Comparison of ENCODE assay signal across 7 cellular contexts in the genomic region with DNA sequence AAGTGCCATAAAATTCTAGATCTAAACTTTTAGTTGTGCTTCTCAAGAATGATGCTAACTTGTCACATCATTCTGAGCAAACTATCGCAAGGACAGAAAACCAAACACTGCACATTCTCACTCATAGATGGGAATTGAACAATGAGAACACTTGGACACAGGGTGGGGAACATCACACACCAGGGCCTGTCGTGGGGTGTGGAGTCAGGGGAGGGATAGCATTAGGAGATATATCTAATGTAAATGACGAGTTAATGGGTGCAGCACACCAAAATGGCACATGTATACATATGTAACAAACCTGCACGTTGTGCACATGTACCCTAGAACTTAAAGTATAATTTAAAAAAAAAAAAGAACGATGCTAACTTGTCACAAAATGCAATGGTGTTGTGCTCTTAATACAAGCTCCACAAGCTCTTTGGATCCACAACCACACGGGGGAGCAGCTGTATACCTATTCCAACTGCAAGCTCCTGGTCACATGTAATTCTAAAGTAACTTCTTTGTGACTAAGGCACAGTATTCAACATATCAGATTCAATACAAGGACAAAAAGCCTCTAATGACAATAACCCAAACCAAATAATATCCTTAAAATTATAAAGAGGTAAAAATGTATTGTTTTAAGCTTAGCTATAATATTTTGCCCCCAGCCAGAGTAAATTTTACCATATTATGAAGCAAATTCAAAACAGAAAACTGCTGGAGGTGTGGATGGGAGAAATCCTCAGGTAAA. TPM values are rescaled to one million over a fixed set of nuclear protein-coding genes. Genes with fewer than 3 reads are reported as not detected.
DNase-seq lines count a peak whose midpoint lies in the region; ATAC-seq and TF ChIP-seq lines count a peak whose summit lies in the region.
"Not testable (repeated sequence)": the region's sequence is repeated elsewhere in the genome, so short reads cannot be mapped to it uniquely, and the experiment has no call there.

No MANE protein-coding gene starts in this region.

- 62% methylated on average over 6 of the region's 6 CpGs for WGBS in SK-N-SH (ENCODE audit: low lambda C conversion rate)
- 55 to 57% methylated on average over 6 of the region's 6 CpGs for WGBS in heart right ventricle, 2 donors

- DNase-seq in NCI-H1105 (lab: John Stamatoyannopoulos, UW): peak; percentile 51
- DNase-seq in SK-N-SH: peak; percentile 39
- DNase-seq in anterior cingulate cortex (lab: John Stamatoyannopoulos, UW): peak in 39 of 58 donors; percentile 1 to 66 (median 21)
- DNase-seq in heart right ventricle: peak; percentile 17 to 57
- peak; percentile 75 for DNase-seq in pons (ENCODE audit: low spot score)

- not testable (repeated sequence) for H3K9me2 ChIP-seq in SK-N-SH

- TF ChIP-seq RAD21 in SK-N-SH (IDR thresholded peaks at IDR 0.05; ENCODE audit: low read length): peak; percentile 80

- H3K27ac ChIP-seq in SK-N-SH (ENCODE audit: low read depth in 2 of 2, low read length in 1 of 2): 0 out of 4 replicates have a peak overlapping the region, but pooled peaks of 1 of the 2 experiments have one; percentile 22
- not testable (repeated sequence) for H3K27ac ChIP-seq in heart right ventricle

- not testable (repeated sequence) for H4K20me1 ChIP-seq in SK-N-SH (ENCODE audit: insufficient read depth)

- peaks cover 7 to 14% of the 10 kb centered on the region in 2 experiments for H3K36me3 ChIP-seq in SK-N-SH (replicated peaks in 1 of 2; ENCODE audit: control insufficient read depth in 1 of 2, insufficient read depth in 2 of 2, low read length in 1 of 2)
- not testable (repeated sequence) for H3K36me3 ChIP-seq in heart right ventricle

- H3K4me1 ChIP-seq in SK-N-SH (ENCODE audit: control insufficient read depth in 1 of 2, insufficient read depth in 2 of 2, low read depth in 1 of 2, low read length in 1 of 2): not testable (repeated sequence)
- peaks cover 0 to 28% (median 14%) of the 10 kb centered on the region in 9 donors for H3K4me1 ChIP-seq in heart right ventricle

- H3K4me2 ChIP-seq in SK-N-SH: not testable (repeated sequence)

- intact Hi-C loops in heart right ventricle (cut with DNase I): loop anchor here in 2 of 10 donors (5.0 to 10.0 kb wide), 2 partner anchors 556 to 559 kb away; no protein-coding TSS in a partner anchor

- H3K9ac ChIP-seq in SK-N-SH: not testable (repeated sequence)

- not testable (repeated sequence) for H3K9me3 ChIP-seq in SK-N-SH, heart right ventricle

- TF ChIP-seq CTCF in GM12873 (IDR thresholded peaks at IDR 0.05; ENCODE audit: insufficient read depth, low read depth, low read length, missing control alignments) (peak; percentile 70), SK-N-SH (IDR thresholded peaks at IDR 0.05) (peak; percentile 78), heart right ventricle (IDR thresholded peaks at IDR 0.05) (peak; percentile 28 to 72 (median 57))

- CTCF ChIA-PET in SK-N-SH (lab: Yijun Ruan, JAX): interaction anchor here (0.6 to 4.2 kb wide), 19 partner anchors 9 to 558 kb away, joined by 3 to 31 read pairs (median 3); no protein-coding TSS in a partner anchor

- POLR2A ChIA-PET in SK-N-SH (lab: Yijun Ruan, JAX): not testable (repeated sequence)

- H3K79me2 ChIP-seq in SK-N-SH (ENCODE audit: insufficient read depth): peaks cover 46% of the 10 kb centered on the region

- not testable (repeated sequence) for H2AFZ ChIP-seq in SK-N-SH (ENCODE audit: low read depth)

- H3K27me3 ChIP-seq in SK-N-SH (ENCODE audit: insufficient read depth); heart right ventricle: not testable (repeated sequence)

- not testable (repeated sequence) for H3K4me3 ChIP-seq in SK-N-SH (ENCODE audit: low read depth in 2 of 2, low read length in 1 of 2); heart right ventricle

- TF ChIP-seq EP300 in SK-N-SH (IDR thresholded peaks at IDR 0.05; ENCODE audit: borderline replicate concordance in 1 of 2, low read depth in 1 of 2, low read length in 1 of 2): not testable (repeated sequence)

- not testable (repeated sequence) for H3F3A ChIP-seq in SK-N-SH (replicated peaks; ENCODE audit: insufficient read depth)

- ATAC-seq in HG02852 (IDR thresholded peaks at IDR 0.05; ENCODE audit: unreplicated experiment): peak; percentile 37
- ATAC-seq in heart right ventricle: peak; percentile 67 to 89 (median 76)

TF ChIP-seq in SK-N-SH, 30 proteins besides CTCF, POLR2A, EP300 and RAD21:
- TF ChIP-seq SMC3 (IDR thresholded peaks at IDR 0.05; ENCODE audit: low read depth, low read length) (peak; percentile 53), MXI1 (IDR thresholded peaks at IDR 0.05; ENCODE audit: low read depth, low read length) (peak; percentile 50; the same call in 1 of the 2 replicates)

RNA-seq across cellular contexts. Expression of gene RAB3GAP2, which starts 53.7 kb away (rescaled TPM):
- polyA plus RNA-seq in SK-N-SH (2012; rRNA removed) (9.3 and 11.7 TPM in 2 replicates), heart right ventricle (10 to 100 TPM in 1 of 2 donors, 1 to 10 TPM in 1; 5.7 to 10.8 TPM)
- 9.2 and 11.2 TPM in 2 replicates for polyA plus RNA-seq in SK-N-SH (2012; cell fraction: cytosol; rRNA removed)
- 23.9 and 32.4 TPM in 2 replicates for polyA plus RNA-seq in SK-N-SH (2012; cell fraction: nucleus; rRNA removed)
- 10 to 100 TPM; 21.9 to 35.8 (median 28.5) TPM for total RNA-seq in heart right ventricle

Comparison
In these comparisons a context has a peak if more than half of its experiments do, and no peak if none do; other contexts are left out.
1. DNase-seq: peak in every context shown above with its lines; median percentile 75 in pons; 51 in NCI-H1105; 39 in SK-N-SH; 37 in heart right ventricle; 21 in anterior cingulate cortex.